22 cellular contexts compared by ENCODE assay signal in genomic region chr9:116070256-116070914, GRCh38.
A peak's percentile ranks its signal among the peaks of the same experiment; 100 is the strongest.
DNase-seq lines count a peak whose midpoint lies in the region; ATAC-seq, FAIRE-seq and TF ChIP-seq lines count a peak whose summit lies in the region.
"Had no signal": no experiment of that assay in that cellular context is flagged by ENCODE, and none has a peak within 500 bp of the region (broad histone marks: within the 10 kb centered on the region; RNA-seq: fewer than 3 reads in every experiment).

No MANE protein-coding gene starts in this region.

- TF ChIP-seq CTCF in fibroblast of the aortic adventitia (IDR thresholded peaks at IDR 0.05; ENCODE audit: insufficient read depth, low read length) (no peak), tibial nerve (IDR thresholded peaks at IDR 0.05) (no peak)

- no peak for FAIRE-seq in RCC 7860 (lab: Jason Lieb, UNC)
- FAIRE-seq: GM12878, H1, HTR-8/SVneo had no signal

- H3K4me3 ChIP-seq in fibroblast of the aortic adventitia (ENCODE audit: low read depth, low read length) (no peak overlapping the region), tibial nerve (no peak overlapping the region)
- H3K4me3 ChIP-seq: GM12878, SJSA1 had no signal

- no peak overlapping the region for H3K27ac ChIP-seq in tibial nerve
- H3K27ac ChIP-seq: KMS-11, SJSA1 had no signal

- WGBS in tibial nerve, 2 donors: 68 to 70% methylated on average over 4 of the region's 4 CpGs

- TF ChIP-seq EP300 in tibial nerve (IDR thresholded peaks at IDR 0.05): no peak

- DNase-seq in Right ventricle myocardium superior (no peak), cardiac septum (ENCODE audit: low spot score) (no peak), amniotic epithelial cell (ENCODE audit: low read depth) (peak; percentile 44), fibroblast of the aortic adventitia (ENCODE audit: low read depth) (peak; percentile 65), DMS114 treated with DMSO at 0.1 percent for 48 hours (lab: John Stamatoyannopoulos, UW; ENCODE audit: unreplicated experiment) (no peak), tibial nerve (ENCODE audit: low spot score in 2 of 2) (no peak), RCC 7860 (ENCODE audit: low spot score) (no peak)
- DNase-seq: 8988T, DMS79, NCI-H1105, NCI-H146, NCI-H2029, NCI-H226, NCI-H510A treated with DMSO at 0.1 percent for 48 hours, NCI-H748 treated with DMSO at 0.1 percent for 48 hours had no signal

- ATAC-seq in Right ventricle myocardium superior (ENCODE audit: poor library complexity) (peak; percentile 87), GM21360 (IDR thresholded peaks at IDR 0.05; ENCODE audit: unreplicated experiment) (no peak)
- ATAC-seq: GM12878, Panc1 had no signal

- H3K4me1 ChIP-seq in tibial nerve: no peaks in the 10 kb centered on the region
- H3K4me1 ChIP-seq: SJSA1 had no signal

- no peaks in the 10 kb centered on the region for H3K27me3 ChIP-seq in tibial nerve
- H3K27me3 ChIP-seq: SJSA1 had no signal

- intact Hi-C loops in Right ventricle myocardium superior (cut with DNase I) (no loop called here), cardiac septum (cut with DNase I) (no loop called here)

- no peaks in the 10 kb centered on the region for H3K36me3 ChIP-seq in tibial nerve
- H3K36me3 ChIP-seq: SJSA1 had no signal

- no peak for TF ChIP-seq POLR2A in tibial nerve (IDR thresholded peaks at IDR 0.05)

- no peaks in the 10 kb centered on the region for H3K9me3 ChIP-seq in tibial nerve
- H3K9me3 ChIP-seq: SJSA1 had no signal

Comparison
In these comparisons a context has a peak if more than half of its experiments do, and no peak if none do; other contexts are left out.
1. DNase-seq: peak in amniotic epithelial cell (single experiment) and fibroblast of the aortic adventitia (single experiment); none in Right ventricle myocardium superior (single experiment), cardiac septum (single experiment), DMS114 treated with DMSO at 0.1 percent for 48 hours (single experiment), tibial nerve (0 of 2) and RCC 7860 (single experiment).